ENCODE assay signal across 29 cellular contexts in genomic region chr7:48522692-48523091, GRCh38.
"Had no signal": no experiment of that assay in that cellular context is flagged by ENCODE, and none has a peak within 500 bp of the region (broad histone marks: within the 10 kb centered on the region; RNA-seq: fewer than 3 reads in every experiment).

No MANE protein-coding gene starts in this region.

- H3K4me3 ChIP-seq: ascending aorta, Peyer's patch had no signal

- H3K9me3 ChIP-seq: ascending aorta, Peyer's patch had no signal

- H3K27me3 ChIP-seq: ascending aorta, Peyer's patch had no signal

- DNase-seq: activated B cell treated with CpG ODN at 0.5 μM for 24 hours; activated CD4-positive, alpha-beta T cell treated with anti-CD3 and anti-CD28 coated beads for 1 hour; activated CD4-positive, alpha-beta T cell treated with anti-CD3 and anti-CD28 coated beads, Interleukin-2, amount 10 ng/mL, durations not matched to agents 7 days and 5 days; activated CD4-positive, alpha-beta T cell treated with anti-CD3 and anti-CD28 coated beads, Interleukin-2, amount 50 U/mL, for 48 hours; activated CD8-positive, alpha-beta T cell treated with anti-CD3 and anti-CD28 coated beads, Interleukin-2, amount 10 ng/mL, durations not matched to agents 7 days and 5 days; activated gamma-delta T cell; activated naive CD4-positive, alpha-beta T cell treated with Interleukin-2 at 50 U/mL for 16 hours; activated naive CD8-positive, alpha-beta T cell treated with anti-CD3 and anti-CD28 coated beads, Interleukin-2, amount 10 ng/mL, durations not matched to agents 7 days and 5 days; activated T-cell treated with anti-CD3 and anti-CD28 coated beads, Interleukin-2, amount 50 U/mL, for 24 hours; amygdala; Kasumi-1; KG1; MM.1S; MV-4-11; NCI-H1092; NCI-H1436 treated with DMSO at 0.1 percent for 48 hours; NCI-H1694 treated with DMSO at 0.1 percent for 48 hours; NCI-H2029; NCI-H345; NCI-H524 treated with DMSO at 0.1 percent for 48 hours; Peyer's patch; RPMI8226; SW 1271; T-helper 1 cell; T-helper 2 cell; T-helper 9 cell had no signal

- ATAC-seq: activated CD8-positive, alpha-beta T cell treated with anti-CD3 and anti-CD28 coated beads, Interleukin-2, amount 10 ng/mL, durations not matched to agents 7 days and 5 days; Right ventricle myocardium inferior had no signal

- H3K4me1 ChIP-seq: ascending aorta, Peyer's patch had no signal

- H3K27ac ChIP-seq: ascending aorta, Peyer's patch, VCaP had no signal

- H3K36me3 ChIP-seq: ascending aorta, Peyer's patch had no signal
